Comparison of ENCODE assay signal across 1 cellular context in the genomic region with DNA sequence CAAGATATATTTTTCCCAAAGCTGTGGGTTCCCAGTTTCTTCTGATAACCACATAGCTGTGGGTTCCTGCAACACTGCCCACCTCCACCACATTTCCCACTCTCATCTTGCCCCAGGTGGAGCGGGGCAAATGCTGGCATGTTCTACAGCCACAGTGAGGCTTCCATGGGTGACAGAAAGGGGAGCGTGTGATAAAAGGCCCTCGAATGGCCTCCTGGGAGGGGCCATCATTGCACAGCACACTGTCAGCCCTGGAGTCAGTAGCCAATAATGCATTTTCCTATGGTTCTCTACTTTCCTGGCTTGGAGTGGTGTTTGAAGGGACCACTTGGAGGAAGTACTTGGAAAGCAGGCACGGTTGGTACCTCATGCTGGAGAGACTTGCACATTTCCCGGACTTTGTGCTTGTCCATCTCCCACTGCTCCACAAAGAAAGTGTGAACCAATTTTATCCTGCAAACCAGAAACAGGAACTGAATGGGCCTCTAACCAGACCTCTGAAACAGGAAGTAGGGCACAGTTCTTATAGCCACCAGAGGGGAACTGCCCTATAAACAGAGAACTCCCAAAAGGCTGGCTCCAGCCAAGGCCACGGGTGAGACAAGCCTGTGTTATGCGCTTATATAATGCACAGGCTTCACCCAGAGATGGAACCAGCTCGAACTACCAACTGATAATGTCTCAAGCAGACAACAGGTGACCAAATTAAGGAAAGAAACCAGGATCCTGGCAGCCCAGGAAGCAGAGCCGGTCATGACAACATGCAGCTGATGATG.
TF ChIP-seq lines count a peak whose summit lies in the region.

No MANE protein-coding gene starts in this region.

TF ChIP-seq in SK-N-SH, 30 proteins besides CTCF, POLR2A, EP300 and RAD21 (continued from another document):
- TF ChIP-seq, protein P1, sequence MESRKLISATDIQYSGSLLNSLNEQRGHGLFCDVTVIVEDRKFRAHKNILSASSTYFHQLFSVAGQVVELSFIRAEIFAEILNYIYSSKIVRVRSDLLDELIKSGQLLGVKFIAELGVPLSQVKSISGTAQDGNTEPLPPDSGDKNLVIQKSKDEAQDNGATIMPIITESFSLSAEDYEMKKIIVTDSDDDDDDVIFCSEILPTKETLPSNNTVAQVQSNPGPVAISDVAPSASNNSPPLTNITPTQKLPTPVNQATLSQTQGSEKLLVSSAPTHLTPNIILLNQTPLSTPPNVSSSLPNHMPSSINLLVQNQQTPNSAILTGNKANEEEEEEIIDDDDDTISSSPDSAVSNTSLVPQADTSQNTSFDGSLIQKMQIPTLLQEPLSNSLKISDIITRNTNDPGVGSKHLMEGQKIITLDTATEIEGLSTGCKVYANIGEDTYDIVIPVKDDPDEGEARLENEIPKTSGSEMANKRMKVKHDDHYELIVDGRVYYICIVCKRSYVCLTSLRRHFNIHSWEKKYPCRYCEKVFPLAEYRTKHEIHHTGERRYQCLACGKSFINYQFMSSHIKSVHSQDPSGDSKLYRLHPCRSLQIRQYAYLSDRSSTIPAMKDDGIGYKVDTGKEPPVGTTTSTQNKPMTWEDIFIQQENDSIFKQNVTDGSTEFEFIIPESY (IDR thresholded peaks at IDR 0.05; ENCODE audit: borderline replicate concordance, low read depth): no peak
- TF ChIP-seq, protein P2, sequence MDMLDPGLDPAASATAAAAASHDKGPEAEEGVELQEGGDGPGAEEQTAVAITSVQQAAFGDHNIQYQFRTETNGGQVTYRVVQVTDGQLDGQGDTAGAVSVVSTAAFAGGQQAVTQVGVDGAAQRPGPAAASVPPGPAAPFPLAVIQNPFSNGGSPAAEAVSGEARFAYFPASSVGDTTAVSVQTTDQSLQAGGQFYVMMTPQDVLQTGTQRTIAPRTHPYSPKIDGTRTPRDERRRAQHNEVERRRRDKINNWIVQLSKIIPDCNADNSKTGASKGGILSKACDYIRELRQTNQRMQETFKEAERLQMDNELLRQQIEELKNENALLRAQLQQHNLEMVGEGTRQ (IDR thresholded peaks at IDR 0.05; ENCODE audit: borderline replicate concordance, low read depth, low read length): no peak
- TF ChIP-seq ELF1 (IDR thresholded peaks at IDR 0.05) (no peak), EZH2phosphoT487 (IDR thresholded peaks at IDR 0.05; ENCODE audit: borderline replicate concordance, low read depth) (no peak), RFX5 (IDR thresholded peaks at IDR 0.05; ENCODE audit: low read length) (no peak), SIN3A (IDR thresholded peaks at IDR 0.05; ENCODE audit: borderline replicate concordance, low read depth, low read length) (no peak), FOXJ3 (CRISPR knock-in tag; IDR thresholded peaks at IDR 0.05) (no peak), JUND (IDR thresholded peaks at IDR 0.05) (no peak), GATA2 (CRISPR knock-in tag; IDR thresholded peaks at IDR 0.05) (no peak), NRF1 (IDR thresholded peaks at IDR 0.05; ENCODE audit: low read depth, low read length) (no peak), SMC3 (IDR thresholded peaks at IDR 0.05; ENCODE audit: low read depth, low read length) (no peak), RXRA (IDR thresholded peaks at IDR 0.05; ENCODE audit: borderline replicate concordance, low read depth) (no peak), FOSL2 (IDR thresholded peaks at IDR 0.05; ENCODE audit: borderline replicate concordance, low read depth) (no peak), TCF12 (IDR thresholded peaks at IDR 0.05) (no peak), PBX3 (IDR thresholded peaks at IDR 0.05) (no peak), YY1 (IDR thresholded peaks at IDR 0.05; ENCODE audit: low read depth) (no peak)
- TF ChIP-seq, protein P3, sequence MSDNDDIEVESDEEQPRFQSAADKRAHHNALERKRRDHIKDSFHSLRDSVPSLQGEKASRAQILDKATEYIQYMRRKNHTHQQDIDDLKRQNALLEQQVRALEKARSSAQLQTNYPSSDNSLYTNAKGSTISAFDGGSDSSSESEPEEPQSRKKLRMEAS (IDR thresholded peaks at IDR 0.05; ENCODE audit: low read depth): no peak
